ENCODE assay signal across 15 cellular contexts in the genomic region with DNA sequence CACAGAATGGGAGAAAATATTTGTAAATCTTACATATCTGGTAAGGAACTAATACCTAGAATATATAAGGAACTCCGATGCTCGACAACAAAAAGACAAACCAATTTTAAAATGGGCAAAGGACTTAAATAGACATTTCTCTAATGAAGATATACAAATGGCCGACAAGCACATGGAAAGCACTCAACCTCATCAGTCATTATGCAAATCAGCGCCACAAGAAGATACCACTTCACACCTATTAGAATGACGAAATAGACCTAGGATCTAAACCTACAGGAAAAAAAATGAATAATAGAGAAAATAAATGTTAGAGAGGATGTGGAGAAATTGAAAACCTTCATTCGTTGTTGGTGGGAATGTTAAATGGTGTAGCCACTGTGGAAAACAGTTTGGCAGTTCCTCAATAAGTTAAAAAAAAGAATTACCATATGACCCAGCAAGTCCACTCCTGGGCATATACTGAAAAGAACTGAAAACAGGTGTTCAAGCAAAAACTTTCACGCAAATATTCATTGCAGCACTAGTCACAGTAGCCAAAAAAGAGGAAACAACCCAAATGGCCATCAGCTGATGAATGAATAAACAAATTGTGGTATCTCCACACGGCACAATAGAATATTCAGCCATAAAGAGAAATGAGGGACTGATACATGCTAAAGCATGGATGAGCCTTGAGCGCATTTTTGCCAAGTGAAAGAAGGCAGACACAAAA. TPM values are rescaled to one million over a fixed set of nuclear protein-coding genes. Genes with fewer than 3 reads are reported as not detected.
DNase-seq lines count a peak whose midpoint lies in the region; ATAC-seq and TF ChIP-seq lines count a peak whose summit lies in the region.
"Had no signal": no experiment of that assay in that cellular context is flagged by ENCODE, and none has a peak within 500 bp of the region (broad histone marks: within the 10 kb centered on the region; RNA-seq: fewer than 3 reads in every experiment).

No MANE protein-coding gene starts in this region.

- no peak overlapping the region for H3K4me3 Mint-ChIP-seq in activated CD4-positive, alpha-beta T cell treated with anti-CD3 and anti-CD28 coated beads, Interleukin-2, amount 10 ng/mL, durations not matched to agents 7 days and 5 days
- H3K4me3 Mint-ChIP-seq: activated CD8-positive, alpha-beta memory T cell treated with anti-CD3 and anti-CD28 coated beads, Interleukin-2, amount 10 ng/mL, durations not matched to agents 7 days and 5 days had no signal

- POLR2A ChIA-PET in activated CD4-positive, alpha-beta T cell treated with anti-CD3 and anti-CD28 coated beads, Interleukin-2, amount 10 ng/mL, durations not matched to agents 7 days and 5 days (lab: Charles Lee): no interaction called here
- POLR2A ChIA-PET in A673 (lab: Charles Lee; ENCODE audit: low non-redundant PET): no interaction called here

- ATAC-seq in GM19397 (IDR thresholded peaks at IDR 0.05; ENCODE audit: unreplicated experiment) (peak; percentile 87), HG02852 (IDR thresholded peaks at IDR 0.05; ENCODE audit: unreplicated experiment) (peak; percentile 83), HG03521 (IDR thresholded peaks at IDR 0.05; ENCODE audit: unreplicated experiment) (peak; percentile 74)
- ATAC-seq: activated CD8-positive, alpha-beta memory T cell treated with anti-CD3 and anti-CD28 coated beads, Interleukin-2, amount 10 ng/mL, durations not matched to agents 7 days and 5 days had no signal

- no peak overlapping the region for H3K27ac ChIP-seq in A673 (ENCODE audit: low read depth, low read length, poor library complexity, severe bottlenecking)
- H3K27ac ChIP-seq: ascending aorta had no signal

- H3K9me3 ChIP-seq in A673 (ENCODE audit: low read depth, low read length, poor library complexity, severe bottlenecking): no peaks in the 10 kb centered on the region
- H3K9me3 ChIP-seq: ascending aorta had no signal

- TF ChIP-seq CTCF in GM12864 (IDR thresholded peaks at IDR 0.05; ENCODE audit: low read depth, low read length, missing control alignments) (no peak), A673 (conservative IDR thresholded peaks at IDR 0.05; ENCODE audit: low read depth, low read length) (no peak)

- no peaks in the 10 kb centered on the region for H3K9me3 Mint-ChIP-seq in activated CD4-positive, alpha-beta T cell treated with anti-CD3 and anti-CD28 coated beads, Interleukin-2, amount 10 ng/mL, durations not matched to agents 7 days and 5 days

- DNase-seq in GM12864 (ENCODE audit: low read depth) (peak; percentile 37), T1000 (lab: John Stamatoyannopoulos, UW) (no peak), A673 (ENCODE audit: low spot score) (no peak)
- DNase-seq in activated naive CD4-positive, alpha-beta T cell (lab: John Stamatoyannopoulos, UW): no peak
- no peak for DNase-seq in activated CD4-positive, alpha-beta T cell treated with anti-CD3 and anti-CD28 coated beads, Interleukin-2, amount 10 ng/mL, durations not matched to agents 7 days and 5 days
- DNase-seq: activated CD8-positive, alpha-beta memory T cell treated with anti-CD3 and anti-CD28 coated beads, Interleukin-2, amount 10 ng/mL, durations not matched to agents 7 days and 5 days; effector memory CD4-positive, alpha-beta T cell; head of caudate nucleus; NCI-H1694 treated with DMSO at 0.1 percent for 48 hours; stimulated activated naive CD4-positive, alpha-beta T cell treated with Interleukin-2 at 50 U/mL for 16 hours; T-helper 2 cell had no signal

- BruUV-seq in A673 (replicated peaks; lab: Mats Ljungman, UMichigan): no TSS peak

- H3K27me3 ChIP-seq in A673 (replicated peaks; ENCODE audit: insufficient read depth, low read depth, low read length, poor library complexity): no peaks in the 10 kb centered on the region
- H3K27me3 ChIP-seq: ascending aorta had no signal

- H3K4me3 ChIP-seq in GM12864 (ENCODE audit: low read depth, low read length) (no peak overlapping the region), A673 (ENCODE audit: low read depth, low read length, poor library complexity, severe bottlenecking) (no peak overlapping the region)
- H3K4me3 ChIP-seq: ascending aorta had no signal

- no peak overlapping the region for H3K27ac Mint-ChIP-seq in activated CD4-positive, alpha-beta T cell treated with anti-CD3 and anti-CD28 coated beads, Interleukin-2, amount 10 ng/mL, durations not matched to agents 7 days and 5 days
- H3K27ac Mint-ChIP-seq: activated CD8-positive, alpha-beta memory T cell treated with anti-CD3 and anti-CD28 coated beads, Interleukin-2, amount 10 ng/mL, durations not matched to agents 7 days and 5 days had no signal

- CTCF ChIA-PET in activated CD4-positive, alpha-beta T cell treated with anti-CD3 and anti-CD28 coated beads, Interleukin-2, amount 10 ng/mL, durations not matched to agents 7 days and 5 days (lab: Charles Lee): interaction anchor here (1.2 kb wide), 1 partner anchor 10 kb away, joined by 5 read pairs; no protein-coding TSS in a partner anchor
- CTCF ChIA-PET in A673 (lab: Charles Lee): no interaction called here

- H3K36me3 Mint-ChIP-seq in activated CD4-positive, alpha-beta T cell treated with anti-CD3 and anti-CD28 coated beads, Interleukin-2, amount 10 ng/mL, durations not matched to agents 7 days and 5 days (ENCODE audit: low read depth): peaks cover 34% of the 10 kb centered on the region

- intact Hi-C loops in A673 (cut with micrococcal nuclease; ENCODE audit: unreplicated experiment): no loop called here

- no peaks in the 10 kb centered on the region for H3K4me1 ChIP-seq in A673 (ENCODE audit: insufficient read depth, low read length, poor library complexity, severe bottlenecking)
- H3K4me1 ChIP-seq: ascending aorta had no signal

- no peaks in the 10 kb centered on the region for H3K27me3 Mint-ChIP-seq in activated CD4-positive, alpha-beta T cell treated with anti-CD3 and anti-CD28 coated beads, Interleukin-2, amount 10 ng/mL, durations not matched to agents 7 days and 5 days
- H3K27me3 Mint-ChIP-seq: activated CD8-positive, alpha-beta memory T cell treated with anti-CD3 and anti-CD28 coated beads, Interleukin-2, amount 10 ng/mL, durations not matched to agents 7 days and 5 days had no signal

- peaks cover 2% of the 10 kb centered on the region for H3K4me1 Mint-ChIP-seq in activated CD4-positive, alpha-beta T cell treated with anti-CD3 and anti-CD28 coated beads, Interleukin-2, amount 10 ng/mL, durations not matched to agents 7 days and 5 days
- H3K4me1 Mint-ChIP-seq: activated CD8-positive, alpha-beta memory T cell treated with anti-CD3 and anti-CD28 coated beads, Interleukin-2, amount 10 ng/mL, durations not matched to agents 7 days and 5 days had no signal

- no peaks in the 10 kb centered on the region for H3K36me3 ChIP-seq in A673 (ENCODE audit: insufficient read depth, low read length, poor library complexity, severe bottlenecking)
- H3K36me3 ChIP-seq: ascending aorta had no signal

RNA-seq across cellular contexts. Expression of a gene that starts 57.3 kb away (rescaled TPM):
- total RNA-seq in activated CD4-positive, alpha-beta T cell treated with anti-CD3 and anti-CD28 coated beads, Interleukin-2, amount 10 ng/mL, durations not matched to agents 7 days and 5 days: 10 to 100 TPM in 1 of 2 experiments, 1 to 10 TPM in 1; 10.0 to 11.8 TPM
- total RNA-seq in A673 (2021): 33.7 and 34.8 TPM in 2 replicates
